1 cellular context compared by ENCODE assay signal in genomic region chr1:30720271-30721223, GRCh38.
TF ChIP-seq lines count a peak whose summit lies in the region.

No MANE protein-coding gene starts in this region.

TF ChIP-seq in GM12878, 131 proteins besides CTCF, POLR2A, EP300 and RAD21:
- TF ChIP-seq IRF5 (IDR thresholded peaks at IDR 0.05; ENCODE audit: borderline replicate concordance) = no peak
- TF ChIP-seq KDM1A (IDR thresholded peaks at IDR 0.05; ENCODE audit: borderline replicate concordance) = no peak
- TF ChIP-seq TCF7 (IDR thresholded peaks at IDR 0.05; ENCODE audit: borderline replicate concordance) = no peak
- TF ChIP-seq NFYA (IDR thresholded peaks at IDR 0.05; ENCODE audit: borderline replicate concordance, low read depth, low read length) = no peak
- no peak for TF ChIP-seq CEBPB (IDR thresholded peaks at IDR 0.05; ENCODE audit: borderline replicate concordance in 1 of 2, low read depth in 2 of 2, low read length in 2 of 2)
- TF ChIP-seq MTA2 (IDR thresholded peaks at IDR 0.05; ENCODE audit: low read depth) = no peak
- TF ChIP-seq SPI1 (IDR thresholded peaks at IDR 0.05; ENCODE audit: borderline replicate concordance, insufficient read depth, low read depth, low read length) = 0 out of 2 replicates have a peak, but pooled peaks have one; percentile 7
- TF ChIP-seq HCFC1 (IDR thresholded peaks at IDR 0.05; ENCODE audit: low read length) = no peak
